Comparison of ENCODE assay signal across 9 cellular contexts in genomic region chr7:77727936-77728701, GRCh38. TPM values are rescaled to one million over a fixed set of nuclear protein-coding genes. Genes with fewer than 3 reads are reported as not detected.
DNase-seq lines count a peak whose midpoint lies in the region; ATAC-seq and TF ChIP-seq lines count a peak whose summit lies in the region.
"Had no signal": no experiment of that assay in that cellular context is flagged by ENCODE, and none has a peak within 500 bp of the region (broad histone marks: within the 10 kb centered on the region; RNA-seq: fewer than 3 reads in every experiment).

No MANE protein-coding gene starts in this region.

- DNase-seq in Daoy (ENCODE audit: low read depth) = peak; percentile 2
- DNase-seq in NCI-H2107 (lab: John Stamatoyannopoulos, UW) = peak; percentile 15
- DNase-seq in central memory CD4-positive, alpha-beta T cell = peak; percentile 14
- no peak for DNase-seq in lower lobe of right lung
- no peak for DNase-seq in Calu3
- no peak for DNase-seq in mucosa of gallbladder (ENCODE audit: low spot score)

- H3K27ac Mint-ChIP-seq in Calu3 (ENCODE audit: unreplicated experiment) = no peak overlapping the region

- no TSS peak for BruUV-seq in Calu3 (replicated peaks; lab: Mats Ljungman, UMichigan)

- CTCF ChIA-PET in Calu3 (lab: Charles Lee) = no interaction called here

- no peaks in the 10 kb centered on the region for H3K36me3 ChIP-seq in lower lobe of right lung

- H3K9me3 ChIP-seq in lower lobe of right lung = no peaks in the 10 kb centered on the region

- ATAC-seq in lower lobe of right lung (peak; percentile 37 to 40), HG03571 (IDR thresholded peaks at IDR 0.05; ENCODE audit: unreplicated experiment) (no peak), GM18907 (IDR thresholded peaks at IDR 0.05; ENCODE audit: unreplicated experiment) (no peak)

- TF ChIP-seq CTCF in lower lobe of right lung (IDR thresholded peaks at IDR 0.05) (no peak), Calu3 (IDR thresholded peaks at IDR 0.05; ENCODE audit: unreplicated experiment) (no peak)

- no peaks in the 10 kb centered on the region for H3K27me3 ChIP-seq in lower lobe of right lung (ENCODE audit: low read depth)

- H3K4me1 Mint-ChIP-seq in Calu3 (ENCODE audit: low read depth, unreplicated experiment) = peaks cover 16% of the 10 kb centered on the region

- peak overlapping the region; percentile 26 for H3K27ac ChIP-seq in lower lobe of right lung

- peak overlapping the region; percentile 21 for H3K4me3 ChIP-seq in lower lobe of right lung
- H3K4me3 ChIP-seq: lung had no signal

- H3K36me3 Mint-ChIP-seq in Calu3 (ENCODE audit: insufficient read depth, unreplicated experiment) = peaks cover 5% of the 10 kb centered on the region

- H3K4me1 ChIP-seq in lower lobe of right lung = peaks cover 42% of the 10 kb centered on the region

- intact Hi-C loops in lower lobe of right lung (cut with DNase I) = no loop called here
- intact Hi-C loops in Calu3 (cut with micrococcal nuclease; ENCODE audit: unreplicated experiment) = no loop called here

- H3K27me3 Mint-ChIP-seq in Calu3 (ENCODE audit: unreplicated experiment) = no peaks in the 10 kb centered on the region

- no peaks in the 10 kb centered on the region for H3K9me3 Mint-ChIP-seq in Calu3 (ENCODE audit: low read depth, unreplicated experiment)

- no peak overlapping the region for H3K4me3 Mint-ChIP-seq in Calu3 (ENCODE audit: low read depth, unreplicated experiment)

RNA-seq across cellular contexts. Expression of gene RSBN1L, which starts 31.9 kb away (rescaled TPM):
- total RNA-seq in Daoy (2014; rRNA removed; shearing (Covaris generic)) = 12.2 and 24.4 TPM in 2 replicates
- total RNA-seq in lower lobe of right lung (26.8 TPM), Calu3 (2022) (15.9 and 16.7 TPM in 2 replicates), mucosa of gallbladder (18.3 TPM)

Comparison
In these comparisons a context has a peak if more than half of its experiments do, and no peak if none do; other contexts are left out.
1. DNase-seq: peak in Daoy (single experiment), NCI-H2107 (single experiment) and central memory CD4-positive, alpha-beta T cell (single experiment); none in lower lobe of right lung (single experiment), Calu3 (single experiment) and mucosa of gallbladder (single experiment).
2. ATAC-seq: peak in lower lobe of right lung (2 of 2); none in HG03571 (single experiment) and GM18907 (single experiment).